In the genomic region with DNA sequence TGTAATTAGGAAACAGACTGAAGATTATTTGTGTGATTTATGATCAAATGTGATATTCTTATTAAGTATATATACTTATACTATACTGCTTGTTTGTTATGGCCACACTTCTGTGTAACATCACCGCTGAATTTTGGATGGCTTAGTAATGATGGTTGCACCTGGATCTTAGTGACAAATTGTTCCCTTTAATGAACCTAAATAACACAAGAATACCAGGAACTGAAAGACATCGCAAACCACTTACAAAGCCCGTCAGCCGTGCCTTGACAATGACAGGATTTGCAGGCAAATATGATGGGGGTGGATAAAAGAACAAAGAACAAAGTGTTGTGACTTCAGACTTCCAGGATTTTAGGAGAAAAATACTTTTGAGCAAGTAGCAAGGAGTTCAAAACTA, we compare ENCODE assay signal across 18 cellular contexts.
"Had no signal": no experiment of that assay in that cellular context is flagged by ENCODE, and none has a peak within 500 bp of the region (broad histone marks: within the 10 kb centered on the region; RNA-seq: fewer than 3 reads in every experiment).

No MANE protein-coding gene starts in this region.

- H3K36me3 ChIP-seq: colonic mucosa, esophagus squamous epithelium had no signal

- H3K27me3 ChIP-seq: body of pancreas, colonic mucosa, esophagus squamous epithelium had no signal

- H3K27ac ChIP-seq: body of pancreas, colonic mucosa, esophagus squamous epithelium, skin epidermis had no signal

- DNase-seq: activated CD4-positive, alpha-beta T cell treated with anti-CD3 and anti-CD28 coated beads, Interleukin-2, amount 50 U/mL, for 1 hour; activated CD8-positive, alpha-beta memory T cell treated with anti-CD3 and anti-CD28 coated beads for 24 hours; activated naive CD8-positive, alpha-beta T cell treated with anti-CD3 and anti-CD28 coated beads for 36 hours; amygdala; body of pancreas; central memory CD4-positive, alpha-beta T cell; colonic mucosa; effector CD4-positive, alpha-beta T cell; esophagus squamous epithelium; hippocampal formation; naive B cell; stimulated activated CD4-positive, alpha-beta T cell treated with anti-CD3 and anti-CD28 coated beads, Interleukin-4, amount 100 ng/mL, for 24 hours; stimulated activated naive CD4-positive, alpha-beta T cell treated with Interleukin-2 at 50 U/mL for 16 hours; T-helper 9 cell; trophoblast cell had no signal

- H3K4me3 ChIP-seq: body of pancreas, colonic mucosa, esophagus squamous epithelium, skin epidermis had no signal

- ATAC-seq: activated CD4-positive, CD25-positive, alpha-beta regulatory T cell treated with anti-CD3 and anti-CD28 coated beads, Interleukin-2, amount 50 U/mL, for 24 hours; body of pancreas; left lobe of liver had no signal

- H3K9me3 ChIP-seq: body of pancreas, colonic mucosa, esophagus squamous epithelium had no signal
